Comparison of ENCODE assay signal across 1 cellular context in genomic region chr11:47847892-47848635, GRCh38.
TF ChIP-seq lines count a peak whose summit lies in the region.

A gene with protein sequence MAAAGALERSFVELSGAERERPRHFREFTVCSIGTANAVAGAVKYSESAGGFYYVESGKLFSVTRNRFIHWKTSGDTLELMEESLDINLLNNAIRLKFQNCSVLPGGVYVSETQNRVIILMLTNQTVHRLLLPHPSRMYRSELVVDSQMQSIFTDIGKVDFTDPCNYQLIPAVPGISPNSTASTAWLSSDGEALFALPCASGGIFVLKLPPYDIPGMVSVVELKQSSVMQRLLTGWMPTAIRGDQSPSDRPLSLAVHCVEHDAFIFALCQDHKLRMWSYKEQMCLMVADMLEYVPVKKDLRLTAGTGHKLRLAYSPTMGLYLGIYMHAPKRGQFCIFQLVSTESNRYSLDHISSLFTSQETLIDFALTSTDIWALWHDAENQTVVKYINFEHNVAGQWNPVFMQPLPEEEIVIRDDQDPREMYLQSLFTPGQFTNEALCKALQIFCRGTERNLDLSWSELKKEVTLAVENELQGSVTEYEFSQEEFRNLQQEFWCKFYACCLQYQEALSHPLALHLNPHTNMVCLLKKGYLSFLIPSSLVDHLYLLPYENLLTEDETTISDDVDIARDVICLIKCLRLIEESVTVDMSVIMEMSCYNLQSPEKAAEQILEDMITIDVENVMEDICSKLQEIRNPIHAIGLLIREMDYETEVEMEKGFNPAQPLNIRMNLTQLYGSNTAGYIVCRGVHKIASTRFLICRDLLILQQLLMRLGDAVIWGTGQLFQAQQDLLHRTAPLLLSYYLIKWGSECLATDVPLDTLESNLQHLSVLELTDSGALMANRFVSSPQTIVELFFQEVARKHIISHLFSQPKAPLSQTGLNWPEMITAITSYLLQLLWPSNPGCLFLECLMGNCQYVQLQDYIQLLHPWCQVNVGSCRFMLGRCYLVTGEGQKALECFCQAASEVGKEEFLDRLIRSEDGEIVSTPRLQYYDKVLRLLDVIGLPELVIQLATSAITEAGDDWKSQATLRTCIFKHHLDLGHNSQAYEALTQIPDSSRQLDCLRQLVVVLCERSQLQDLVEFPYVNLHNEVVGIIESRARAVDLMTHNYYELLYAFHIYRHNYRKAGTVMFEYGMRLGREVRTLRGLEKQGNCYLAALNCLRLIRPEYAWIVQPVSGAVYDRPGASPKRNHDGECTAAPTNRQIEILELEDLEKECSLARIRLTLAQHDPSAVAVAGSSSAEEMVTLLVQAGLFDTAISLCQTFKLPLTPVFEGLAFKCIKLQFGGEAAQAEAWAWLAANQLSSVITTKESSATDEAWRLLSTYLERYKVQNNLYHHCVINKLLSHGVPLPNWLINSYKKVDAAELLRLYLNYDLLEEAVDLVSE (N-terminal part only) (minus strand): TSS chr11:47848350. CDS start chr11:47848318, 32 bp downstream.

TF ChIP-seq in K562, 482 proteins besides CTCF, POLR2A, EP300 and RAD21 (continued from another document and continues in another):
- TF ChIP-seq SIX5 (IDR thresholded peaks at IDR 0.05; ENCODE audit: borderline replicate concordance in 1 of 2, insufficient read depth in 1 of 2, low read depth in 1 of 2, low read length in 2 of 2) (no peak), SLC30A9 (CRISPR knock-in tag; IDR thresholded peaks at IDR 0.05) (no peak), NR2C2 (CRISPR knock-in tag; IDR thresholded peaks at IDR 0.05) (peak; percentile 70; the same call in 1 of the 2 replicates), NR2C2 (tag; IDR thresholded peaks at IDR 0.05) (peak; percentile 58; the same call in 1 of the 2 replicates), ZNF354B (CRISPR knock-in tag; IDR thresholded peaks at IDR 0.05) (no peak), RBM34 (IDR thresholded peaks at IDR 0.05; ENCODE audit: borderline replicate concordance, insufficient read depth, low read length) (no peak), RBM15 (IDR thresholded peaks at IDR 0.05; ENCODE audit: insufficient read depth, low read length) (no peak), RBM25 (IDR thresholded peaks at IDR 0.05; ENCODE audit: low read depth, low read length, severe bottlenecking) (no peak), KAT8 (IDR thresholded peaks at IDR 0.05; ENCODE audit: low read depth) (no peak), SMARCA4 (IDR thresholded peaks at IDR 0.05) (no peak), FIP1L1 (IDR thresholded peaks at IDR 0.05; ENCODE audit: low read depth, low read length, poor library complexity, severe bottlenecking) (peak; percentile 32), TOE1 (IDR thresholded peaks at IDR 0.05; ENCODE audit: borderline replicate concordance) (peak; percentile 64; the same call in 1 of the 2 replicates), TOE1 (CRISPR knock-in tag; IDR thresholded peaks at IDR 0.05; ENCODE audit: borderline replicate concordance, low read depth) (no peak), TAF7 (tag; IDR thresholded peaks at IDR 0.05) (peak; percentile 81), SNRNP70 (optimal IDR thresholded peaks at IDR 0.05; ENCODE audit: low read depth, low read length) (no peak), KAT2B (IDR thresholded peaks at IDR 0.05; ENCODE audit: low read depth, low read length) (no peak), BMI1 (IDR thresholded peaks at IDR 0.05; ENCODE audit: low read length) (no peak), TAF15 (IDR thresholded peaks at IDR 0.05; ENCODE audit: low read depth, low read length) (no peak), NCOA4 (IDR thresholded peaks at IDR 0.05; ENCODE audit: partially characterized antibody) (no peak), ZNF431 (CRISPR knock-in tag; IDR thresholded peaks at IDR 0.05) (0 out of 2 replicates have a peak, but pooled peaks have one; percentile 29), HOMEZ (CRISPR knock-in tag; IDR thresholded peaks at IDR 0.05) (no peak), TBL1XR1 (IDR thresholded peaks at IDR 0.05; ENCODE audit: low read length in 2 of 2) (0 out of 4 replicates have a peak, but pooled peaks of 1 of the 2 experiments have one; percentile 22), DACH1 (IDR thresholded peaks at IDR 0.05; ENCODE audit: partially characterized antibody) (no peak), FOXJ2 (tag; IDR thresholded peaks at IDR 0.05) (no peak), POLR2AphosphoS2 (IDR thresholded peaks at IDR 0.05; ENCODE audit: low read length) (no peak), ZSCAN29 (IDR thresholded peaks at IDR 0.05) (no peak), ZNF232 (CRISPR knock-in tag; IDR thresholded peaks at IDR 0.05) (no peak), MYNN (IDR thresholded peaks at IDR 0.05) (no peak), MYNN (CRISPR knock-in tag; IDR thresholded peaks at IDR 0.05) (no peak), ZNF212 (CRISPR knock-in tag; IDR thresholded peaks at IDR 0.05) (no peak), CHD7 (IDR thresholded peaks at IDR 0.05; ENCODE audit: low read depth, low read length) (no peak), PHF21A (IDR thresholded peaks at IDR 0.05; ENCODE audit: borderline replicate concordance, low read depth) (no peak), NR2F6 (CRISPR knock-in tag; IDR thresholded peaks at IDR 0.05) (no peak), RBM17 (IDR thresholded peaks at IDR 0.05; ENCODE audit: borderline replicate concordance, low read depth, low read length) (no peak), KLF6 (CRISPR knock-in tag; IDR thresholded peaks at IDR 0.05; ENCODE audit: borderline replicate concordance) (no peak), KLF10 (CRISPR knock-in tag; IDR thresholded peaks at IDR 0.05) (no peak), KDM5B (IDR thresholded peaks at IDR 0.05; ENCODE audit: insufficient replicate concordance, low read depth, low read length) (peak; percentile 97), BHLHE40 (IDR thresholded peaks at IDR 0.05; ENCODE audit: low read length) (no peak), NFE2L1 (tag; IDR thresholded peaks at IDR 0.05; ENCODE audit: borderline replicate concordance, low read depth) (no peak), RAD51 (IDR thresholded peaks at IDR 0.05; ENCODE audit: borderline replicate concordance, low read depth) (no peak), MCM5 (IDR thresholded peaks at IDR 0.05; ENCODE audit: low read depth) (no peak), ZC3H11A (IDR thresholded peaks at IDR 0.05; ENCODE audit: low read depth, low read length) (no peak)
- TF ChIP-seq, protein P1, sequence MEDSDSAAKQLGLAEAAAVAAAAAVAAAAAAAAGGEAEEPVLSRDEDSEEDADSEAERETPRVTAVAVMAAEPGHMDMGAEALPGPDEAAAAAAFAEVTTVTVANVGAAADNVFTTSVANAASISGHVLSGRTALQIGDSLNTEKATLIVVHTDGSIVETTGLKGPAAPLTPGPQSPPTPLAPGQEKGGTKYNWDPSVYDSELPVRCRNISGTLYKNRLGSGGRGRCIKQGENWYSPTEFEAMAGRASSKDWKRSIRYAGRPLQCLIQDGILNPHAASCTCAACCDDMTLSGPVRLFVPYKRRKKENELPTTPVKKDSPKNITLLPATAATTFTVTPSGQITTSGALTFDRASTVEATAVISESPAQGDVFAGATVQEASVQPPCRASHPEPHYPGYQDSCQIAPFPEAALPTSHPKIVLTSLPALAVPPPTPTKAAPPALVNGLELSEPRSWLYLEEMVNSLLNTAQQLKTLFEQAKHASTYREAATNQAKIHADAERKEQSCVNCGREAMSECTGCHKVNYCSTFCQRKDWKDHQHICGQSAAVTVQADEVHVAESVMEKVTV (CRISPR knock-in tag; IDR thresholded peaks at IDR 0.05), result no peak
- TF ChIP-seq, protein P2, sequence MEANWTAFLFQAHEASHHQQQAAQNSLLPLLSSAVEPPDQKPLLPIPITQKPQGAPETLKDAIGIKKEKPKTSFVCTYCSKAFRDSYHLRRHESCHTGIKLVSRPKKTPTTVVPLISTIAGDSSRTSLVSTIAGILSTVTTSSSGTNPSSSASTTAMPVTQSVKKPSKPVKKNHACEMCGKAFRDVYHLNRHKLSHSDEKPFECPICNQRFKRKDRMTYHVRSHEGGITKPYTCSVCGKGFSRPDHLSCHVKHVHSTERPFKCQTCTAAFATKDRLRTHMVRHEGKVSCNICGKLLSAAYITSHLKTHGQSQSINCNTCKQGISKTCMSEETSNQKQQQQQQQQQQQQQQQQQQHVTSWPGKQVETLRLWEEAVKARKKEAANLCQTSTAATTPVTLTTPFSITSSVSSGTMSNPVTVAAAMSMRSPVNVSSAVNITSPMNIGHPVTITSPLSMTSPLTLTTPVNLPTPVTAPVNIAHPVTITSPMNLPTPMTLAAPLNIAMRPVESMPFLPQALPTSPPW (CRISPR knock-in tag; IDR thresholded peaks at IDR 0.05), result peak; percentile 70
- TF ChIP-seq, protein P3, sequence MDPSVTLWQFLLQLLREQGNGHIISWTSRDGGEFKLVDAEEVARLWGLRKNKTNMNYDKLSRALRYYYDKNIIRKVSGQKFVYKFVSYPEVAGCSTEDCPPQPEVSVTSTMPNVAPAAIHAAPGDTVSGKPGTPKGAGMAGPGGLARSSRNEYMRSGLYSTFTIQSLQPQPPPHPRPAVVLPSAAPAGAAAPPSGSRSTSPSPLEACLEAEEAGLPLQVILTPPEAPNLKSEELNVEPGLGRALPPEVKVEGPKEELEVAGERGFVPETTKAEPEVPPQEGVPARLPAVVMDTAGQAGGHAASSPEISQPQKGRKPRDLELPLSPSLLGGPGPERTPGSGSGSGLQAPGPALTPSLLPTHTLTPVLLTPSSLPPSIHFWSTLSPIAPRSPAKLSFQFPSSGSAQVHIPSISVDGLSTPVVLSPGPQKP (CRISPR knock-in tag; IDR thresholded peaks at IDR 0.05), result no peak
